1 cellular context compared by ENCODE assay signal in the genomic region with DNA sequence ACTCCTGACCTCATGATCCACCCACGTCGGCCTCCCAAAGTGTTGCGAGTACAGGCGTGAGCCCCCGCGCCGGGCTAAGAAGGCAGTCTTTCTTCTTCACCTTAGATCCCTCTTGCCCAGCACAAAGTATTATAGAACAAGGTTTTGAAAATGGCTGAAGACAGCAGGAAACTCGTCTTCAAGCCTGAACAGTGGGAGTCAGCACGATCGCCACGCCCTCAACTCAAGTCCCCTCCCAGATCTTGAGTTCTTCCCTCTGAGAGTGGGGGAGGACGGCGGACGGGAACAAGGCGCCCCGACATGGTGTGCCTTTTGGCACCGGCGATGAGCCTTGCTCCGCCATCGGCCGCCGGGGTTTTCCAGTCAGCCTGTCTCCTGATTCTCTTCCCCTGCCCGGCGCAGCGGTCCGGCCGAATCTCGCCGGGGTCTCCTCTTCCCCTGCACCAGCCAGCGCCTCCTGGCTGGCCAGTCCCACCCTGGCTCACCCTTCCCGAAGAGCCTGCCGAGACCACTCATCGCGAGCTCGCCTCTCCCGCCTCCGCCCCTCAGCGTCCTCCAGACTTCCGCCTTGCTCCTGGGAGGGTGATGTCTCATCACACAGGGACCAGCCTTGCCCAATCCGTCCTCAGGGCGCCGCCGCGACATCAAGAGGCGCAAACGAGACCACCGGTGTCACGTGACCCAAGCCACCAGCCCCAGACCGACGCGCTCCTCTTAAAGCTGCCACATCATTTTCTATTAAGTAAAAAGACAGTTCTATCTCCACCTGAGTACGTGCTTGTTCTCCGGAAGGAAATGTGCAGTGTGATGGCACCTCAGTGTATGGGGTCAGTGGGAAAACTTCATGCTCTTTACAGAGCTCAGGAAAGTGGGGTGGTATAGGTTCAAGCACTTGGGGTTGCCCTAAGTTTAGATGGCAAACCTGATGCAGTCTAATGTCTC.
TF ChIP-seq lines count a peak whose summit lies in the region.

A gene with protein sequence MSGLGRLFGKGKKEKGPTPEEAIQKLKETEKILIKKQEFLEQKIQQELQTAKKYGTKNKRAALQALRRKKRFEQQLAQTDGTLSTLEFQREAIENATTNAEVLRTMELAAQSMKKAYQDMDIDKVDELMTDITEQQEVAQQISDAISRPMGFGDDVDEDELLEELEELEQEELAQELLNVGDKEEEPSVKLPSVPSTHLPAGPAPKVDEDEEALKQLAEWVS (minus strand): TSS at position 565 of the 942 bp plus-strand sequence. CDS start 49 bp downstream, at position 516.

TF ChIP-seq in K562, 482 proteins besides CTCF, POLR2A, EP300 and RAD21 (continued from another document and continues in another):
- TF ChIP-seq KLF10 (CRISPR knock-in tag; IDR thresholded peaks at IDR 0.05) (no peak), ZNF644 (tag; IDR thresholded peaks at IDR 0.05; ENCODE audit: low read depth) (no peak), ZNF217 (CRISPR knock-in tag; IDR thresholded peaks at IDR 0.05) (no peak), ZBED1 (IDR thresholded peaks at IDR 0.05) (no peak), ZNF699 (CRISPR knock-in tag; IDR thresholded peaks at IDR 0.05; ENCODE audit: insufficient replicate concordance) (no peak), TCF3 (CRISPR knock-in tag; IDR thresholded peaks at IDR 0.05) (no peak), EHMT2 (IDR thresholded peaks at IDR 0.05) (no peak), MTA3 (IDR thresholded peaks at IDR 0.05; ENCODE audit: borderline replicate concordance) (0 out of 2 replicates have a peak, but pooled peaks have one; percentile 75), RBM39 (optimal IDR thresholded peaks at IDR 0.05; ENCODE audit: low read depth, low read length) (no peak), POU5F1 (IDR thresholded peaks at IDR 0.05; ENCODE audit: borderline replicate concordance, low read depth, low read length, partially characterized antibody) (no peak), ZNF583 (CRISPR knock-in tag; IDR thresholded peaks at IDR 0.05) (no peak), NFATC3 (IDR thresholded peaks at IDR 0.05) (no peak), HDAC2 (IDR thresholded peaks at IDR 0.05) (peak; percentile 46; the same call in 1 of the 2 replicates), EWSR1 (IDR thresholded peaks at IDR 0.05; ENCODE audit: borderline replicate concordance, low read depth, partially characterized antibody) (no peak), ARHGAP35 (IDR thresholded peaks at IDR 0.05; ENCODE audit: partially characterized antibody) (no peak), KDM4B (IDR thresholded peaks at IDR 0.05; ENCODE audit: borderline replicate concordance in 2 of 2, low read depth in 1 of 2) (no peak), TAF15 (IDR thresholded peaks at IDR 0.05; ENCODE audit: low read depth, low read length) (no peak), ILK (tag; IDR thresholded peaks at IDR 0.05; ENCODE audit: borderline replicate concordance, low read depth) (no peak), STAG1 (CRISPR knock-in tag; IDR thresholded peaks at IDR 0.05; ENCODE audit: borderline replicate concordance) (no peak), ZNF12 (CRISPR knock-in tag; IDR thresholded peaks at IDR 0.05) (no peak), KAT2B (IDR thresholded peaks at IDR 0.05; ENCODE audit: low read depth, low read length) (no peak), MIER1 (IDR thresholded peaks at IDR 0.05; ENCODE audit: low read depth) (no peak), PML (IDR thresholded peaks at IDR 0.05; ENCODE audit: low read length) (peak; percentile 82), RBM22 (IDR thresholded peaks at IDR 0.05; ENCODE audit: low read depth, low read length, poor library complexity, severe bottlenecking) (no peak), TAF7 (tag; IDR thresholded peaks at IDR 0.05) (no peak), SIN3A (IDR thresholded peaks at IDR 0.05; ENCODE audit: borderline replicate concordance in 2 of 2, control insufficient read depth in 1 of 2, low read depth in 2 of 2, low read length in 2 of 2) (peak; percentile 53 to 60; a peak in 2 of 4 replicates), MYC (IDR thresholded peaks at IDR 0.05; ENCODE audit: low read depth, low read length) (no peak), MYC (CRISPR knock-in tag; IDR thresholded peaks at IDR 0.05; ENCODE audit: borderline replicate concordance, low read depth) (peak; percentile 21; the same call in 1 of the 2 replicates), FOXA3 (CRISPR knock-in tag; conservative IDR thresholded peaks at IDR 0.05 in 1 of 2, IDR thresholded peaks at IDR 0.05 in 1 of 2) (no peak), ZNF408 (CRISPR knock-in tag; IDR thresholded peaks at IDR 0.05; ENCODE audit: low read depth) (no peak), TAF1 (IDR thresholded peaks at IDR 0.05; ENCODE audit: control insufficient read depth, extremely low read depth, insufficient read depth, low read length, severe bottlenecking) (peak; percentile 67), PHB (CRISPR knock-in tag; IDR thresholded peaks at IDR 0.05) (no peak), ZNF57 (CRISPR knock-in tag; IDR thresholded peaks at IDR 0.05) (peak; percentile 41; the same call in 1 of the 2 replicates), NBN (IDR thresholded peaks at IDR 0.05; ENCODE audit: low read depth) (no peak; the same call in 1 of the 2 replicates), NR1H2 (CRISPR knock-in tag; IDR thresholded peaks at IDR 0.05) (no peak), BCL6 (CRISPR knock-in tag; IDR thresholded peaks at IDR 0.05) (no peak), MECOM (CRISPR knock-in tag; IDR thresholded peaks at IDR 0.05) (no peak), ZNF695 (CRISPR knock-in tag; IDR thresholded peaks at IDR 0.05) (no peak), E2F3 (CRISPR knock-in tag; IDR thresholded peaks at IDR 0.05) (no peak; the same call in 1 of the 2 replicates), CBX2 (IDR thresholded peaks at IDR 0.05; ENCODE audit: insufficient read depth, low read length, poor library complexity, severe bottlenecking) (no peak), MBD2 (IDR thresholded peaks at IDR 0.05; ENCODE audit: borderline replicate concordance, low read depth) (peak; percentile 87)
- TF ChIP-seq, protein P1, sequence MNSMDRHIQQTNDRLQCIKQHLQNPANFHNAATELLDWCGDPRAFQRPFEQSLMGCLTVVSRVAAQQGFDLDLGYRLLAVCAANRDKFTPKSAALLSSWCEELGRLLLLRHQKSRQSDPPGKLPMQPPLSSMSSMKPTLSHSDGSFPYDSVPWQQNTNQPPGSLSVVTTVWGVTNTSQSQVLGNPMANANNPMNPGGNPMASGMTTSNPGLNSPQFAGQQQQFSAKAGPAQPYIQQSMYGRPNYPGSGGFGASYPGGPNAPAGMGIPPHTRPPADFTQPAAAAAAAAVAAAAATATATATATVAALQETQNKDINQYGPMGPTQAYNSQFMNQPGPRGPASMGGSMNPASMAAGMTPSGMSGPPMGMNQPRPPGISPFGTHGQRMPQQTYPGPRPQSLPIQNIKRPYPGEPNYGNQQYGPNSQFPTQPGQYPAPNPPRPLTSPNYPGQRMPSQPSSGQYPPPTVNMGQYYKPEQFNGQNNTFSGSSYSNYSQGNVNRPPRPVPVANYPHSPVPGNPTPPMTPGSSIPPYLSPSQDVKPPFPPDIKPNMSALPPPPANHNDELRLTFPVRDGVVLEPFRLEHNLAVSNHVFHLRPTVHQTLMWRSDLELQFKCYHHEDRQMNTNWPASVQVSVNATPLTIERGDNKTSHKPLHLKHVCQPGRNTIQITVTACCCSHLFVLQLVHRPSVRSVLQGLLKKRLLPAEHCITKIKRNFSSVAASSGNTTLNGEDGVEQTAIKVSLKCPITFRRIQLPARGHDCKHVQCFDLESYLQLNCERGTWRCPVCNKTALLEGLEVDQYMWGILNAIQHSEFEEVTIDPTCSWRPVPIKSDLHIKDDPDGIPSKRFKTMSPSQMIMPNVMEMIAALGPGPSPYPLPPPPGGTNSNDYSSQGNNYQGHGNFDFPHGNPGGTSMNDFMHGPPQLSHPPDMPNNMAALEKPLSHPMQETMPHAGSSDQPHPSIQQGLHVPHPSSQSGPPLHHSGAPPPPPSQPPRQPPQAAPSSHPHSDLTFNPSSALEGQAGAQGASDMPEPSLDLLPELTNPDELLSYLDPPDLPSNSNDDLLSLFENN (IDR thresholded peaks at IDR 0.05; ENCODE audit: low read depth in 2 of 2, low read length in 2 of 2) = no peak
- TF ChIP-seq, protein P2, sequence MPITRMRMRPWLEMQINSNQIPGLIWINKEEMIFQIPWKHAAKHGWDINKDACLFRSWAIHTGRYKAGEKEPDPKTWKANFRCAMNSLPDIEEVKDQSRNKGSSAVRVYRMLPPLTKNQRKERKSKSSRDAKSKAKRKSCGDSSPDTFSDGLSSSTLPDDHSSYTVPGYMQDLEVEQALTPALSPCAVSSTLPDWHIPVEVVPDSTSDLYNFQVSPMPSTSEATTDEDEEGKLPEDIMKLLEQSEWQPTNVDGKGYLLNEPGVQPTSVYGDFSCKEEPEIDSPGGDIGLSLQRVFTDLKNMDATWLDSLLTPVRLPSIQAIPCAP (CRISPR knock-in tag; IDR thresholded peaks at IDR 0.05; ENCODE audit: borderline replicate concordance) = no peak
- TF ChIP-seq, protein P3, sequence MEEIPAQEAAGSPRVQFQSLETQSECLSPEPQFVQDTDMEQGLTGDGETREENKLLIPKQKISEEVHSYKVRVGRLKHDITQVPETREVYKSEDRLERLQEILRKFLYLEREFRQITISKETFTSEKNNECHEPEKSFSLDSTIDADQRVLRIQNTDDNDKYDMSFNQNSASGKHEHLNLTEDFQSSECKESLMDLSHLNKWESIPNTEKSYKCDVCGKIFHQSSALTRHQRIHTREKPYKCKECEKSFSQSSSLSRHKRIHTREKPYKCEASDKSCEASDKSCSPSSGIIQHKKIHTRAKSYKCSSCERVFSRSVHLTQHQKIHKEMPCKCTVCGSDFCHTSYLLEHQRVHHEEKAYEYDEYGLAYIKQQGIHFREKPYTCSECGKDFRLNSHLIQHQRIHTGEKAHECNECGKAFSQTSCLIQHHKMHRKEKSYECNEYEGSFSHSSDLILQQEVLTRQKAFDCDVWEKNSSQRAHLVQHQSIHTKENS (CRISPR knock-in tag; IDR thresholded peaks at IDR 0.05) = no peak
- TF ChIP-seq, protein P4, sequence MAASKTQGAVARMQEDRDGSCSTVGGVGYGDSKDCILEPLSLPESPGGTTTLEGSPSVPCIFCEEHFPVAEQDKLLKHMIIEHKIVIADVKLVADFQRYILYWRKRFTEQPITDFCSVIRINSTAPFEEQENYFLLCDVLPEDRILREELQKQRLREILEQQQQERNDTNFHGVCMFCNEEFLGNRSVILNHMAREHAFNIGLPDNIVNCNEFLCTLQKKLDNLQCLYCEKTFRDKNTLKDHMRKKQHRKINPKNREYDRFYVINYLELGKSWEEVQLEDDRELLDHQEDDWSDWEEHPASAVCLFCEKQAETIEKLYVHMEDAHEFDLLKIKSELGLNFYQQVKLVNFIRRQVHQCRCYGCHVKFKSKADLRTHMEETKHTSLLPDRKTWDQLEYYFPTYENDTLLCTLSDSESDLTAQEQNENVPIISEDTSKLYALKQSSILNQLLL (CRISPR knock-in tag; IDR thresholded peaks at IDR 0.05; ENCODE audit: borderline replicate concordance) = no peak
- TF ChIP-seq, protein P5, sequence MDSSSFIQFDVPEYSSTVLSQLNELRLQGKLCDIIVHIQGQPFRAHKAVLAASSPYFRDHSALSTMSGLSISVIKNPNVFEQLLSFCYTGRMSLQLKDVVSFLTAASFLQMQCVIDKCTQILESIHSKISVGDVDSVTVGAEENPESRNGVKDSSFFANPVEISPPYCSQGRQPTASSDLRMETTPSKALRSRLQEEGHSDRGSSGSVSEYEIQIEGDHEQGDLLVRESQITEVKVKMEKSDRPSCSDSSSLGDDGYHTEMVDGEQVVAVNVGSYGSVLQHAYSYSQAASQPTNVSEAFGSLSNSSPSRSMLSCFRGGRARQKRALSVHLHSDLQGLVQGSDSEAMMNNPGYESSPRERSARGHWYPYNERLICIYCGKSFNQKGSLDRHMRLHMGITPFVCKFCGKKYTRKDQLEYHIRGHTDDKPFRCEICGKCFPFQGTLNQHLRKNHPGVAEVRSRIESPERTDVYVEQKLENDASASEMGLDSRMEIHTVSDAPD (CRISPR knock-in tag; IDR thresholded peaks at IDR 0.05) = no peak
- TF ChIP-seq, protein P6, sequence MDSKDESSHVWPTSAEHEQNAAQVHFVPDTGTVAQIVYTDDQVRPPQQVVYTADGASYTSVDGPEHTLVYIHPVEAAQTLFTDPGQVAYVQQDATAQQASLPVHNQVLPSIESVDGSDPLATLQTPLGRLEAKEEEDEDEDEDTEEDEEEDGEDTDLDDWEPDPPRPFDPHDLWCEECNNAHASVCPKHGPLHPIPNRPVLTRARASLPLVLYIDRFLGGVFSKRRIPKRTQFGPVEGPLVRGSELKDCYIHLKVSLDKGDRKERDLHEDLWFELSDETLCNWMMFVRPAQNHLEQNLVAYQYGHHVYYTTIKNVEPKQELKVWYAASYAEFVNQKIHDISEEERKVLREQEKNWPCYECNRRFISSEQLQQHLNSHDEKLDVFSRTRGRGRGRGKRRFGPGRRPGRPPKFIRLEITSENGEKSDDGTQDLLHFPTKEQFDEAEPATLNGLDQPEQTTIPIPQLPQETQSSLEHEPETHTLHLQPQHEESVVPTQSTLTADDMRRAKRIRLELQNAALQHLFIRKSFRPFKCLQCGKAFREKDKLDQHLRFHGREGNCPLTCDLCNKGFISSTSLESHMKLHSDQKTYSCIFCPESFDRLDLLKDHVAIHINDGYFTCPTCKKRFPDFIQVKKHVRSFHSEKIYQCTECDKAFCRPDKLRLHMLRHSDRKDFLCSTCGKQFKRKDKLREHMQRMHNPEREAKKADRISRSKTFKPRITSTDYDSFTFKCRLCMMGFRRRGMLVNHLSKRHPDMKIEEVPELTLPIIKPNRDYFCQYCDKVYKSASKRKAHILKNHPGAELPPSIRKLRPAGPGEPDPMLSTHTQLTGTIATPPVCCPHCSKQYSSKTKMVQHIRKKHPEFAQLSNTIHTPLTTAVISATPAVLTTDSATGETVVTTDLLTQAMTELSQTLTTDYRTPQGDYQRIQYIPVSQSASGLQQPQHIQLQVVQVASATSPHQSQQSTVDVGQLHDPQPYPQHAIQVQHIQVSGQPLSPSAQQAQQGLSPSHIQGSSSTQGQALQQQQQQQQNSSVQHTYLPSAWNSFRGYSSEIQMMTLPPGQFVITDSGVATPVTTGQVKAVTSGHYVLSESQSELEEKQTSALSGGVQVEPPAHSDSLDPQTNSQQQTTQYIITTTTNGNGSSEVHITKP (IDR thresholded peaks at IDR 0.05; ENCODE audit: partially characterized antibody) = peak; percentile 91
- TF ChIP-seq, protein P7, sequence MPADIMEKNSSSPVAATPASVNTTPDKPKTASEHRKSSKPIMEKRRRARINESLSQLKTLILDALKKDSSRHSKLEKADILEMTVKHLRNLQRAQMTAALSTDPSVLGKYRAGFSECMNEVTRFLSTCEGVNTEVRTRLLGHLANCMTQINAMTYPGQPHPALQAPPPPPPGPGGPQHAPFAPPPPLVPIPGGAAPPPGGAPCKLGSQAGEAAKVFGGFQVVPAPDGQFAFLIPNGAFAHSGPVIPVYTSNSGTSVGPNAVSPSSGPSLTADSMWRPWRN (IDR thresholded peaks at IDR 0.05; ENCODE audit: low read depth) = no peak
- TF ChIP-seq, protein P8, sequence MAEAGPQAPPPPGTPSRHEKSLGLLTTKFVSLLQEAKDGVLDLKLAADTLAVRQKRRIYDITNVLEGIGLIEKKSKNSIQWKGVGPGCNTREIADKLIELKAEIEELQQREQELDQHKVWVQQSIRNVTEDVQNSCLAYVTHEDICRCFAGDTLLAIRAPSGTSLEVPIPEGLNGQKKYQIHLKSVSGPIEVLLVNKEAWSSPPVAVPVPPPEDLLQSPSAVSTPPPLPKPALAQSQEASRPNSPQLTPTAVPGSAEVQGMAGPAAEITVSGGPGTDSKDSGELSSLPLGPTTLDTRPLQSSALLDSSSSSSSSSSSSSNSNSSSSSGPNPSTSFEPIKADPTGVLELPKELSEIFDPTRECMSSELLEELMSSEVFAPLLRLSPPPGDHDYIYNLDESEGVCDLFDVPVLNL (CRISPR knock-in tag; IDR thresholded peaks at IDR 0.05; ENCODE audit: low read depth) = no peak
